Comparison of ENCODE assay signal across 15 cellular contexts in the genomic region with DNA sequence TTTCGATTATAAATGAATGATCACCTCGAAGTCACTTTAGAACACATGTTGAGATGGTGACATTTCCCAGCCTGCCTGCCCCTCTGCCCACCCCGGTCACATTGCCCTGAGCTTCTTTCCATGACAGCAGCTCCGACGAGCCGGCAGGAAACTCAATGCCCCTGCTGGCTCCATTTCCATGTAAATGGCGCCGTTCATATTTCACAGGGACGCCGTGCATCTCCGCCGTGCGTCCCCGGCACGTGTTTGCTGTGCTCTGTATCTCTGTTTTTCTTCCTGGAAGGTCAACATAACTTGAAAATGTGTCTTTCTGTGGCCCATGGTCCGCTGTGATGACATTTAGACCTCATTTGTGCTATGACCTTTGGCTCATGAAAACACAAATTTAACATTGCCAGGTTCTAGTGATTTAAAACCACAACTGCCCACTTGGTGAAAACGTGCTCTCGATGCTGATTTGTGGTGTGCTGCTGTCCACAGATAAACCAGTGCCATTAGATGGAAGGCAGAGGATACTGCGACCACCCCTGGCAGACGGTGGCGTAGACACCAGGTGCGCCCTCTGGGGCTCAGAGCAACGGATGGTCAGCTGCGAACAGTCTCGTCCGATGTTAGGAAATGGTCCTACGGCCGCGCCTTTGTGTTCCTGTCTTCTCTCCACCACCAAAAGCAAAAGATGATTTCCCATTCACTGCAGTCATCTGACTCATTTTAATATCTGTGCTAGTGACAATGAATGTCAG. TPM values are rescaled to one million over a fixed set of nuclear protein-coding genes. Genes with fewer than 3 reads are reported as not detected.
DNase-seq lines count a peak whose midpoint lies in the region; ATAC-seq and TF ChIP-seq lines count a peak whose summit lies in the region.
"Had no signal": no experiment of that assay in that cellular context is flagged by ENCODE, and none has a peak within 500 bp of the region (broad histone marks: within the 10 kb centered on the region; RNA-seq: fewer than 3 reads in every experiment).

No MANE protein-coding gene starts in this region.

- H4K8ac ChIP-seq in neuronal stem cell (ENCODE audit: low read depth, low read length): no peak overlapping the region

- H2AFZ ChIP-seq in KMS-11 (ENCODE audit: low read depth): no peak overlapping the region
- no peak overlapping the region for H2AFZ ChIP-seq in neuronal stem cell (ENCODE audit: low read length)
- H2AFZ ChIP-seq: PC-9 had no signal

- H2BK15ac ChIP-seq in neuronal stem cell (ENCODE audit: low read length): no peak overlapping the region

- H3K4me2 ChIP-seq in KMS-11 (peak overlapping the region; percentile 95; the same call in 1 of the 2 replicates), neuronal stem cell (ENCODE audit: insufficient read depth, low read length, poor library complexity, severe bottlenecking) (no peak overlapping the region)

- H2BK5ac ChIP-seq in neuronal stem cell (ENCODE audit: low read length): peak overlapping the region; percentile 8

- peaks cover 0 to 6% (median 2%) of the 10 kb centered on the region in 3 donors for H3K27me3 Mint-ChIP-seq in immature natural killer cell (ENCODE audit: low read depth in 3 of 3)

- H3K27me3 ChIP-seq in KMS-11 (ENCODE audit: insufficient read depth, low read depth) (no peaks in the 10 kb centered on the region), iPS-18a (ENCODE audit: control insufficient read depth, insufficient read depth, low read length) (peaks cover 36% of the 10 kb centered on the region), neuronal stem cell (ENCODE audit: control insufficient read depth in 3 of 3, insufficient read depth in 3 of 3, low read depth in 1 of 3, low read length in 3 of 3) (peaks cover 0 to 45% (median 4%) of the 10 kb centered on the region in 3 experiments)

- no peak overlapping the region for H3K4me3 ChIP-seq in KMS-11 (IDR thresholded peaks at IDR 0.05; ENCODE audit: insufficient read depth, low read depth, low read length)
- H3K4me3 ChIP-seq in iPS-18a (ENCODE audit: low read length): peak overlapping the region; percentile 23
- no peak overlapping the region for H3K4me3 ChIP-seq in neuronal stem cell (ENCODE audit: low read length in 2 of 2)
- H3K4me3 ChIP-seq: PC-9 had no signal

- DNase-seq in activated CD8-positive, alpha-beta memory T cell treated with anti-CD3 and anti-CD28 coated beads, Interleukin-2, amount 50 U/mL, for 48 hours: peak; percentile 18
- DNase-seq in activated CD8-positive, alpha-beta memory T cell treated with anti-CD3 and anti-CD28 coated beads for 24 hours: no peak
- DNase-seq in neuronal stem cell (ENCODE audit: low spot score): no peak
- DNase-seq in immature natural killer cell: no peak
- DNase-seq: KBM-7, NCI-H1694 treated with DMSO at 0.1 percent for 48 hours, NCI-H510A treated with DMSO at 0.1 percent for 48 hours, NCI-H774, PC-9 had no signal

- no peaks in the 10 kb centered on the region for H3K9me3 Mint-ChIP-seq in immature natural killer cell

- H2BK12ac ChIP-seq in neuronal stem cell (ENCODE audit: low read length): no peak overlapping the region

- ATAC-seq in HG03432 (IDR thresholded peaks at IDR 0.05; ENCODE audit: unreplicated experiment) (no peak), HG02970 (IDR thresholded peaks at IDR 0.05; ENCODE audit: low FRiP score, unreplicated experiment) (no peak)

- H3K4me1 ChIP-seq in KMS-11 (ENCODE audit: low read depth, poor library complexity, severe bottlenecking) (peaks cover 99% of the 10 kb centered on the region), iPS-18a (ENCODE audit: control insufficient read depth, low read depth, low read length) (peaks cover 14% of the 10 kb centered on the region), neuronal stem cell (ENCODE audit: control insufficient read depth in 2 of 2, insufficient read depth in 1 of 2, low read depth in 1 of 2, low read length in 2 of 2) (peaks cover 0 to 9% of the 10 kb centered on the region in 2 donors)

- no peak overlapping the region for H2BK120ac ChIP-seq in neuronal stem cell (ENCODE audit: low read depth, low read length)

- H3K4me1 Mint-ChIP-seq in immature natural killer cell: no peaks in the 10 kb centered on the region

- H3K18ac ChIP-seq in neuronal stem cell (ENCODE audit: low read length): no peak overlapping the region

- no peak overlapping the region for H4K91ac ChIP-seq in neuronal stem cell (ENCODE audit: low read depth, low read length, poor library complexity)

- H3K9me3 ChIP-seq in iPS-18a (ENCODE audit: control insufficient read depth, low read depth, low read length) (no peaks in the 10 kb centered on the region), neuronal stem cell (replicated peaks in 1 of 2; ENCODE audit: control insufficient read depth in 2 of 2, insufficient read depth in 1 of 2, low read depth in 1 of 2, low read length in 2 of 2) (no peaks in the 10 kb centered on the region)

- 0 out of 2 replicates have a peak, but pooled peaks cover 9% of the 10 kb centered on the region for H3K36me3 ChIP-seq in KMS-11 (ENCODE audit: insufficient read depth)
- no peaks in the 10 kb centered on the region for H3K36me3 ChIP-seq in iPS-18a (ENCODE audit: control insufficient read depth, low read depth, low read length)
- no peaks in the 10 kb centered on the region for H3K36me3 ChIP-seq in neuronal stem cell (replicated peaks in 1 of 2; ENCODE audit: control insufficient read depth in 2 of 2, insufficient read depth in 2 of 2, low read length in 2 of 2)

- H3K27ac Mint-ChIP-seq in immature natural killer cell: no peak overlapping the region
- H3K27ac Mint-ChIP-seq: B cell had no signal

- H3K14ac ChIP-seq in neuronal stem cell (ENCODE audit: low read length): no peak overlapping the region

- H3K27ac ChIP-seq in KMS-11: peak overlapping the region; percentile 94; the same call in 1 of the 2 replicates
- no peak overlapping the region for H3K27ac ChIP-seq in iPS-18a (ENCODE audit: low read length)
- H3K27ac ChIP-seq in neuronal stem cell (replicated peaks; ENCODE audit: low read length): no peak overlapping the region
- H3K27ac ChIP-seq: PC-9, RWPE1 had no signal

- H3K4ac ChIP-seq in neuronal stem cell (ENCODE audit: low read length): no peak overlapping the region

- peaks cover 3% of the 10 kb centered on the region for H3K79me1 ChIP-seq in neuronal stem cell (ENCODE audit: low read depth, low read length)

- TF ChIP-seq CTCF in KMS-11 (conservative IDR thresholded peaks at IDR 0.05; ENCODE audit: low read depth, low read length): no peak

- H3K9ac ChIP-seq in KMS-11 (no peak overlapping the region), iPS-18a (ENCODE audit: low read length) (no peak overlapping the region), neuronal stem cell (ENCODE audit: low read depth, low read length, poor library complexity) (no peak overlapping the region)

- no CpG with 5 or more reads among the region's 29 CpGs for WGBS in neuronal stem cell (ENCODE audit: extremely low coverage in 2 of 2, insufficient read length in 2 of 2, insufficient replicate concordance in 1 of 2), 2 donors

- H3K36me3 Mint-ChIP-seq in immature natural killer cell: no peaks in the 10 kb centered on the region

- H3K23ac ChIP-seq in neuronal stem cell (ENCODE audit: low read depth, low read length, poor library complexity): no peak overlapping the region

- H3K4me3 Mint-ChIP-seq in immature natural killer cell: no peak overlapping the region
- H3K4me3 Mint-ChIP-seq: B cell had no signal

- H2AK5ac ChIP-seq in neuronal stem cell (ENCODE audit: low read depth, low read length): no peak overlapping the region

- peaks cover 67% of the 10 kb centered on the region for H3K79me2 ChIP-seq in KMS-11 (ENCODE audit: insufficient read depth, low read depth)

- H4K20me1 ChIP-seq in KMS-11 (ENCODE audit: insufficient read depth): no peaks in the 10 kb centered on the region

RNA-seq across cellular contexts. Expression of a gene that starts 43.1 kb away (rescaled TPM):
- polyA plus RNA-seq in neuronal stem cell (2013, experiment 1 of 2): 2.3 TPM
- polyA plus RNA-seq in neuronal stem cell (2013, experiment 2 of 2): 2.4 TPM
- not detected for polyA plus RNA-seq in immature natural killer cell
